ENCODE assay signal across 20 cellular contexts in the genomic region with DNA sequence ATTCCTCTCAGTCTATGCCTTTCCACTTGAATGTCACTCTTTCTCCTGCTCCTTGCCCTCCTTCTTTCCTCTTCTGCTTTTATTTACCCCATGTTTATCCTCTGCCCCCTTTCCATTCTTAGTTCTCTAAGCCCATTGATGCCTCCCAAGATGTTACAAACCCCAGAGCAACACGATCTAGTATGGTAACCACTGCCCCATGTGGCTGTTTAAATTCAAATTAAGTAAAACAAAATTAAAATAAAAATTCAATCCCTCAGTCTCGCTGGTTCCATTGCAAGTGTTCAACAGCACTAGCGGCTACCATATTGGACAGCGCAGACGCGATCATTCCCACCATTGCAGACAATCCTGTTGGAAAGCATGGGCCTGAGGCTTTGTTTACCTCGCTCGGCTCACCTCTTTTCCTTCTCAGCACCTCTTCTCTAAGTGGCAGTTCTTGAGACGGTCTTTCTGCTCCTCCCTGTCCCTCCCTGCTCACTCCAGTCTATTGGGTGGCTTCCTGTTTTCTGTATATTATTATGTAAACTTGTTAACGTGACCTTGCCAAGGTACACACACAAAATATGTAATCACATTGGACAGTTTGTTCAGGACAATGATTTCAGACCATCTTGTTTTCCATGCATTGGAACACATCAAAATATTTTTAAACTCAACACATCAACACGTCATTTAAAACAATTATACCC. TPM values are rescaled to one million over a fixed set of nuclear protein-coding genes. Genes with fewer than 3 reads are reported as not detected.
A peak's percentile ranks its signal among the peaks of the same experiment; 100 is the strongest.
DNase-seq lines count a peak whose midpoint lies in the region; ATAC-seq and TF ChIP-seq lines count a peak whose summit lies in the region.
"Had no signal": no experiment of that assay in that cellular context is flagged by ENCODE, and none has a peak within 500 bp of the region (broad histone marks: within the 10 kb centered on the region; RNA-seq: fewer than 3 reads in every experiment).

No MANE protein-coding gene starts in this region.

- peak; percentile 37 for TF ChIP-seq CTCF in C4-2B (conservative IDR thresholded peaks at IDR 0.05)
- TF ChIP-seq CTCF in GM23338 (conservative IDR thresholded peaks at IDR 0.05; ENCODE audit: low read depth in 2 of 2): no peak
- TF ChIP-seq CTCF in WERI-Rb-1 (IDR thresholded peaks at IDR 0.05; ENCODE audit: low read depth, low read length): no peak
- no peak for TF ChIP-seq CTCF in nephron (IDR thresholded peaks at IDR 0.05; ENCODE audit: unreplicated experiment in 3 of 3)
- TF ChIP-seq CTCF in hepatocyte (IDR thresholded peaks at IDR 0.05; ENCODE audit: poor library complexity): no peak

- no peak overlapping the region for H3K4me2 ChIP-seq in GM23338
- no peak overlapping the region for H3K4me2 ChIP-seq in hepatocyte
- H3K4me2 ChIP-seq: BLaER1 had no signal

- DNase-seq in GM23338 (ENCODE audit: low spot score) (no peak), WERI-Rb-1 (no peak), NCI-H1930 (lab: John Stamatoyannopoulos, UW) (no peak), hepatocyte (ENCODE audit: low spot score) (no peak), NCI-H2107 treated with DMSO at 0.1 percent for 48 hours (lab: John Stamatoyannopoulos, UW; ENCODE audit: unreplicated experiment) (no peak)
- DNase-seq: activated effector memory CD4-positive, alpha-beta T cell treated with anti-CD3 and anti-CD28 coated beads, Interleukin-2, amount 50 U/mL, for 16 hours; aorta; DMS153; gastrocnemius medialis; NCI-H1436 treated with DMSO at 0.1 percent for 48 hours; occipital lobe; SIG-M5; testis had no signal

- no peaks in the 10 kb centered on the region for H3K36me3 Mint-ChIP-seq in GM23338 (ENCODE audit: low read depth)
- H3K36me3 Mint-ChIP-seq in nephron (ENCODE audit: low read depth): no peaks in the 10 kb centered on the region

- H3K9me3 Mint-ChIP-seq in GM23338 (no peaks in the 10 kb centered on the region), nephron (no peaks in the 10 kb centered on the region)

- H3K36me3 ChIP-seq in GM23338 (ENCODE audit: insufficient read depth) (no peaks in the 10 kb centered on the region), WERI-Rb-1 (no peaks in the 10 kb centered on the region), hepatocyte (replicated peaks; ENCODE audit: insufficient read depth, low read depth) (no peaks in the 10 kb centered on the region)
- H3K36me3 ChIP-seq: BLaER1, gastrocnemius medialis had no signal

- H3K4me3 Mint-ChIP-seq in GM23338: no peak overlapping the region
- H3K4me3 Mint-ChIP-seq in nephron: no peak overlapping the region

- H3K27me3 Mint-ChIP-seq in GM23338 (ENCODE audit: insufficient read depth, low read depth, poor library complexity) (peaks cover 3% of the 10 kb centered on the region), nephron (ENCODE audit: low read depth) (no peaks in the 10 kb centered on the region)

- H3K4me1 Mint-ChIP-seq in GM23338 (peaks cover 8% of the 10 kb centered on the region), nephron (peaks cover 22% of the 10 kb centered on the region)

- no peaks in the 10 kb centered on the region for H3K4me1 ChIP-seq in GM23338 (ENCODE audit: insufficient read depth)
- H3K4me1 ChIP-seq in hepatocyte (ENCODE audit: insufficient read depth): peaks cover 4% of the 10 kb centered on the region
- H3K4me1 ChIP-seq: gastrocnemius medialis, testis had no signal

- no peaks in the 10 kb centered on the region for H3K79me2 ChIP-seq in GM23338 (replicated peaks; ENCODE audit: insufficient read depth)
- H3K79me2 ChIP-seq in hepatocyte: no peaks in the 10 kb centered on the region

- H2AFZ ChIP-seq in GM23338 (no peak overlapping the region), hepatocyte (no peak overlapping the region)

- H3K9me2 ChIP-seq in GM23338 (ENCODE audit: insufficient read depth): no peaks in the 10 kb centered on the region
- H3K9me2 ChIP-seq in hepatocyte (replicated peaks; ENCODE audit: insufficient read depth): no peaks in the 10 kb centered on the region

- H3K27ac ChIP-seq in C4-2B (peak overlapping the region; percentile 65), GM23338 (ENCODE audit: low read depth) (no peak overlapping the region), WERI-Rb-1 (0 out of 2 replicates have a peak overlapping the region, but pooled peaks have one; percentile 3), hepatocyte (no peak overlapping the region)
- H3K27ac ChIP-seq: BLaER1, coronary artery, gastrocnemius medialis, skin epidermis, testis had no signal

- H3K27ac Mint-ChIP-seq in GM23338 (no peak overlapping the region), nephron (peak overlapping the region in 2 of 3 experiments; percentile 43 to 58)

- H3F3A ChIP-seq in GM23338 (replicated peaks; ENCODE audit: low read depth): no peaks in the 10 kb centered on the region

- H3K27me3 ChIP-seq in GM23338 (ENCODE audit: insufficient read depth) (peaks cover 5% of the 10 kb centered on the region), WERI-Rb-1 (ENCODE audit: insufficient read depth, low read depth, severe bottlenecking) (no peaks in the 10 kb centered on the region), hepatocyte (no peaks in the 10 kb centered on the region)
- H3K27me3 ChIP-seq: BLaER1, gastrocnemius medialis, testis had no signal

- ATAC-seq in GM23338: peak; percentile 40
- ATAC-seq: activated CD4-positive, CD25-positive, alpha-beta regulatory T cell treated with anti-CD3 and anti-CD28 coated beads, Interleukin-2, amount 50 U/mL, for 24 hours had no signal

- H3K9me3 ChIP-seq in WERI-Rb-1 (ENCODE audit: severe bottlenecking): no peaks in the 10 kb centered on the region
- no peaks in the 10 kb centered on the region for H3K9me3 ChIP-seq in hepatocyte (ENCODE audit: low read depth)
- H3K9me3 ChIP-seq: BLaER1, gastrocnemius medialis, testis had no signal

- no peaks in the 10 kb centered on the region for H4K20me1 ChIP-seq in GM23338 (replicated peaks; ENCODE audit: insufficient read depth)
- H4K20me1 ChIP-seq in hepatocyte (ENCODE audit: insufficient read depth, poor library complexity, severe bottlenecking): no peaks in the 10 kb centered on the region
- H4K20me1 ChIP-seq: BLaER1 had no signal

- H3K4me3 ChIP-seq in GM23338 (no peak overlapping the region), WERI-Rb-1 (ENCODE audit: low read depth, low read length) (no peak overlapping the region), hepatocyte (no peak overlapping the region)
- H3K4me3 ChIP-seq: BLaER1, coronary artery, gastrocnemius medialis, skin epidermis, testis had no signal

- 87% methylated on average over 11 of the region's 11 CpGs for WGBS in hepatocyte (ENCODE audit: low lambda C conversion rate, missing lambda C conversion rate)

TF ChIP-seq in GM23338, 12 proteins besides CTCF, POLR2A, EP300 and RAD21 (continues in another document):
- TF ChIP-seq EZH2 (IDR thresholded peaks at IDR 0.05; ENCODE audit: low read depth, unreplicated experiment) (no peak), CREB1 (CRISPR knock-in tag; IDR thresholded peaks at IDR 0.05; ENCODE audit: low read depth) (no peak), NANOG (IDR thresholded peaks at IDR 0.05; ENCODE audit: borderline replicate concordance) (no peak), JUNB (IDR thresholded peaks at IDR 0.05; ENCODE audit: unreplicated experiment) (no peak)
- TF ChIP-seq, protein P1, sequence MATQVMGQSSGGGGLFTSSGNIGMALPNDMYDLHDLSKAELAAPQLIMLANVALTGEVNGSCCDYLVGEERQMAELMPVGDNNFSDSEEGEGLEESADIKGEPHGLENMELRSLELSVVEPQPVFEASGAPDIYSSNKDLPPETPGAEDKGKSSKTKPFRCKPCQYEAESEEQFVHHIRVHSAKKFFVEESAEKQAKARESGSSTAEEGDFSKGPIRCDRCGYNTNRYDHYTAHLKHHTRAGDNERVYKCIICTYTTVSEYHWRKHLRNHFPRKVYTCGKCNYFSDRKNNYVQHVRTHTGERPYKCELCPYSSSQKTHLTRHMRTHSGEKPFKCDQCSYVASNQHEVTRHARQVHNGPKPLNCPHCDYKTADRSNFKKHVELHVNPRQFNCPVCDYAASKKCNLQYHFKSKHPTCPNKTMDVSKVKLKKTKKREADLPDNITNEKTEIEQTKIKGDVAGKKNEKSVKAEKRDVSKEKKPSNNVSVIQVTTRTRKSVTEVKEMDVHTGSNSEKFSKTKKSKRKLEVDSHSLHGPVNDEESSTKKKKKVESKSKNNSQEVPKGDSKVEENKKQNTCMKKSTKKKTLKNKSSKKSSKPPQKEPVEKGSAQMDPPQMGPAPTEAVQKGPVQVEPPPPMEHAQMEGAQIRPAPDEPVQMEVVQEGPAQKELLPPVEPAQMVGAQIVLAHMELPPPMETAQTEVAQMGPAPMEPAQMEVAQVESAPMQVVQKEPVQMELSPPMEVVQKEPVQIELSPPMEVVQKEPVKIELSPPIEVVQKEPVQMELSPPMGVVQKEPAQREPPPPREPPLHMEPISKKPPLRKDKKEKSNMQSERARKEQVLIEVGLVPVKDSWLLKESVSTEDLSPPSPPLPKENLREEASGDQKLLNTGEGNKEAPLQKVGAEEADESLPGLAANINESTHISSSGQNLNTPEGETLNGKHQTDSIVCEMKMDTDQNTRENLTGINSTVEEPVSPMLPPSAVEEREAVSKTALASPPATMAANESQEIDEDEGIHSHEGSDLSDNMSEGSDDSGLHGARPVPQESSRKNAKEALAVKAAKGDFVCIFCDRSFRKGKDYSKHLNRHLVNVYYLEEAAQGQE (IDR thresholded peaks at IDR 0.05; ENCODE audit: unreplicated experiment): no peak

RNA-seq across cellular contexts. Expression of gene CA12, which starts 21.8 kb away (rescaled TPM):
- total RNA-seq in GM23338 (2014; rRNA removed; shearing (Covaris generic)): 2.9 and 5.2 TPM in 2 replicates
- 2.7 and 2.9 TPM in 2 replicates for polyA plus RNA-seq in GM23338 (2016; fragmentation: Nextera tagmentation; extraction: Ambion mirVana)
- total RNA-seq in hepatocyte: 9.5 and 13.8 TPM in 2 replicates
- 16.6 and 23.5 TPM in 2 replicates for polyA plus RNA-seq in hepatocyte
- total RNA-seq: T-helper 2 cell treated with Interferon-gamma antibody and Interleukin-4, amounts not matched to agents 100 ng/mL and 5 ng/mL, for 36 hours had no signal

Comparison
In these comparisons a context has a peak if more than half of its experiments do, and no peak if none do; other contexts are left out.
1. H3K27ac ChIP-seq: peak in C4-2B (single experiment) and WERI-Rb-1 (single experiment); none in GM23338 (single experiment) and hepatocyte (single experiment).